29 cellular contexts compared by ENCODE assay signal in genomic region chr15:67721996-67722395, GRCh38.
"Had no signal": no experiment of that assay in that cellular context is flagged by ENCODE, and none has a peak within 500 bp of the region (broad histone marks: within the 10 kb centered on the region; RNA-seq: fewer than 3 reads in every experiment).

No MANE protein-coding gene starts in this region.

- H3K27me3 Mint-ChIP-seq: naive thymus-derived CD8-positive, alpha-beta T cell; natural killer cell treated with Interleukin-12 subunit alpha and Interleukin-12 subunit beta and Interleukin-15 and Interleukin-18, amount 100 ng/mL, for 72 hours; progenitor cell of endocrine pancreas; stimulated activated naive B cell treated with anti-CD40 and anti-IgM and Interleukin-4, amounts not matched to agents 10 μg/mL and 1 μg/mL and 100 μg/mL, for 72 hours; stimulated activated naive CD8-positive, alpha-beta T cell treated with anti-CD3 and anti-CD28 coated beads, Interleukin-15, Interleukin-2, amounts not matched to agents 100 ng/mL and 50 ng/mL, for 24 hours had no signal

- ATAC-seq: naive thymus-derived CD8-positive, alpha-beta T cell; natural killer cell treated with Interleukin-12 subunit alpha and Interleukin-12 subunit beta and Interleukin-15 and Interleukin-18, amount 100 ng/mL, for 72 hours; psoas muscle; right cardiac atrium; right lobe of liver; stimulated activated effector memory CD8-positive, alpha-beta T cell treated with anti-CD3 and anti-CD28 coated beads, Interleukin-12 subunit alpha, Interleukin-12 subunit beta, amount 100 ng/mL, for 72 hours; stimulated activated naive B cell treated with anti-CD40 and anti-IgM and Interleukin-4, amounts not matched to agents 10 μg/mL and 1 μg/mL and 100 μg/mL, for 72 hours had no signal

- H3K4me3 Mint-ChIP-seq: naive thymus-derived CD8-positive, alpha-beta T cell; natural killer cell treated with Interleukin-12 subunit alpha and Interleukin-12 subunit beta and Interleukin-15 and Interleukin-18, amount 100 ng/mL, for 72 hours; nephron progenitor cell; neural crest cell; stimulated activated effector memory CD8-positive, alpha-beta T cell treated with anti-CD3 and anti-CD28 coated beads, Interleukin-12 subunit alpha, Interleukin-12 subunit beta, amount 100 ng/mL, for 72 hours; stimulated activated naive B cell treated with anti-CD40 and anti-IgM and Interleukin-4, amounts not matched to agents 10 μg/mL and 1 μg/mL and 100 μg/mL, for 72 hours; stimulated activated naive CD8-positive, alpha-beta T cell treated with anti-CD3 and anti-CD28 coated beads, Interleukin-15, Interleukin-2, amounts not matched to agents 100 ng/mL and 50 ng/mL, for 24 hours had no signal

- H3K4me3 ChIP-seq: ovary, psoas muscle, right lobe of liver, sigmoid colon, stomach, thoracic aorta, thyroid gland, tibial nerve, upper lobe of left lung, vagina had no signal

- H3K27ac Mint-ChIP-seq: natural killer cell treated with Interleukin-12 subunit alpha and Interleukin-12 subunit beta and Interleukin-15 and Interleukin-18, amount 100 ng/mL, for 72 hours; nephron progenitor cell; progenitor cell of endocrine pancreas; stimulated activated effector memory CD8-positive, alpha-beta T cell treated with anti-CD3 and anti-CD28 coated beads, Interleukin-12 subunit alpha, Interleukin-12 subunit beta, amount 100 ng/mL, for 72 hours; stimulated activated naive B cell treated with anti-CD40 and anti-IgM and Interleukin-4, amounts not matched to agents 10 μg/mL and 1 μg/mL and 100 μg/mL, for 72 hours; stimulated activated naive CD8-positive, alpha-beta T cell treated with anti-CD3 and anti-CD28 coated beads, Interleukin-15, Interleukin-2, amounts not matched to agents 100 ng/mL and 50 ng/mL, for 24 hours had no signal

- H2AFZ ChIP-seq: parathyroid adenoma had no signal

- H3K27ac ChIP-seq: ovary, parathyroid adenoma, psoas muscle, right lobe of liver, sigmoid colon, stomach, thoracic aorta, thyroid gland, tibial nerve, upper lobe of left lung, vagina had no signal

- H3K9ac ChIP-seq: parathyroid adenoma had no signal

- H3K9me3 ChIP-seq: ovary, psoas muscle, right lobe of liver, sigmoid colon, stomach, thoracic aorta, thyroid gland, tibial nerve, upper lobe of left lung, vagina had no signal

- H3K27me3 ChIP-seq: ovary, right lobe of liver, sigmoid colon, stomach, thyroid gland, tibial nerve, upper lobe of left lung, vagina had no signal

- H3K9me3 Mint-ChIP-seq: naive thymus-derived CD8-positive, alpha-beta T cell; natural killer cell treated with Interleukin-12 subunit alpha and Interleukin-12 subunit beta and Interleukin-15 and Interleukin-18, amount 100 ng/mL, for 72 hours; neural crest cell; stimulated activated effector memory CD8-positive, alpha-beta T cell treated with anti-CD3 and anti-CD28 coated beads, Interleukin-12 subunit alpha, Interleukin-12 subunit beta, amount 100 ng/mL, for 72 hours; stimulated activated naive B cell treated with anti-CD40 and anti-IgM and Interleukin-4, amounts not matched to agents 10 μg/mL and 1 μg/mL and 100 μg/mL, for 72 hours; stimulated activated naive CD8-positive, alpha-beta T cell treated with anti-CD3 and anti-CD28 coated beads, Interleukin-15, Interleukin-2, amounts not matched to agents 100 ng/mL and 50 ng/mL, for 24 hours had no signal

- H3K79me2 ChIP-seq: parathyroid adenoma had no signal

- H3K36me3 Mint-ChIP-seq: natural killer cell treated with Interleukin-12 subunit alpha and Interleukin-12 subunit beta and Interleukin-15 and Interleukin-18, amount 100 ng/mL, for 72 hours; stimulated activated effector memory CD8-positive, alpha-beta T cell treated with anti-CD3 and anti-CD28 coated beads, Interleukin-12 subunit alpha, Interleukin-12 subunit beta, amount 100 ng/mL, for 72 hours had no signal

- DNase-seq: naive thymus-derived CD8-positive, alpha-beta T cell; nephron progenitor cell; occipital lobe; ovary; posterior cingulate gyrus; psoas muscle; right cardiac atrium; right lobe of liver; sigmoid colon; small intestine; stimulated activated CD4-positive, alpha-beta T cell treated with anti-CD3 and anti-CD28 coated beads, Interleukin-15, amount 100 ng/mL, for 24 hours; stimulated activated CD4-positive, alpha-beta T cell treated with anti-CD3 and anti-CD28 coated beads, Interleukin-2, amount 100 ng/mL, for 24 hours; stimulated activated CD4-positive, alpha-beta T cell treated with anti-CD3 and anti-CD28 coated beads, Interleukin-2, amount 100 ng/mL, for 48 hours; stimulated activated CD4-positive, alpha-beta T cell treated with anti-CD3 and anti-CD28 coated beads, Interleukin-4, amount 100 ng/mL, for 24 hours; stimulated activated naive B cell treated with anti-CD40 and anti-IgM and Interleukin-4, amounts not matched to agents 10 μg/mL and 1 μg/mL and 100 μg/mL, for 72 hours; stimulated activated naive CD4-positive, alpha-beta T cell treated with Interleukin-2 at 50 U/mL for 16 hours; stomach; thyroid gland; trophoblast cell; upper lobe of left lung had no signal

- H3K4me1 ChIP-seq: parathyroid adenoma, psoas muscle, right lobe of liver, sigmoid colon, thyroid gland, tibial nerve, upper lobe of left lung, vagina had no signal

- H3K36me3 ChIP-seq: ovary, right lobe of liver, sigmoid colon, stomach, thoracic aorta, thyroid gland, tibial nerve, upper lobe of left lung, vagina had no signal

- H3K4me1 Mint-ChIP-seq: stimulated activated effector memory CD8-positive, alpha-beta T cell treated with anti-CD3 and anti-CD28 coated beads, Interleukin-12 subunit alpha, Interleukin-12 subunit beta, amount 100 ng/mL, for 72 hours had no signal
